Comparison of ENCODE assay signal across 12 cellular contexts in genomic region chr2:141455211-141455826, GRCh38.
"Had no signal": no experiment of that assay in that cellular context is flagged by ENCODE, and none has a peak within 500 bp of the region (broad histone marks: within the 10 kb centered on the region; RNA-seq: fewer than 3 reads in every experiment).

No MANE protein-coding gene starts in this region.

- ATAC-seq: activated naive CD4-positive, alpha-beta T cell treated with anti-CD3 and anti-CD28 coated beads, Interleukin-2, amount 50 U/mL, for 72 hours; left lung; right lobe of liver; stimulated activated naive B cell treated with anti-CD40 and anti-IgM and Interleukin-4, amounts not matched to agents 10 μg/mL and 1 μg/mL and 100 μg/mL, for 72 hours had no signal

- H3K27ac ChIP-seq: adrenal gland, left lung, prostate gland, right lobe of liver, uterus had no signal

- H3K4me1 ChIP-seq: adrenal gland, left lung, prostate gland, right lobe of liver, uterus had no signal

- H3K4me3 ChIP-seq: adrenal gland, left lung, prostate gland, right lobe of liver, uterus had no signal

- DNase-seq: activated CD4-positive, alpha-beta T cell treated with anti-CD3 and anti-CD28 coated beads, Interleukin-2, amount 50 U/mL, for 4 hours; activated gamma-delta T cell; adrenal gland; cerebellar nuclear complex; cortex of kidney; hypothalamus; left lung; right lobe of liver; stimulated activated naive B cell treated with anti-CD40 and anti-IgM and Interleukin-4, amounts not matched to agents 10 μg/mL and 1 μg/mL and 100 μg/mL, for 72 hours; uterus had no signal

- H3K27me3 ChIP-seq: adrenal gland, left lung, right lobe of liver, uterus had no signal

- H3K36me3 ChIP-seq: adrenal gland, left lung, prostate gland, right lobe of liver, uterus had no signal
